In genomic region chr1:115717541-115717940, GRCh38 we compare ENCODE assay signal across 8 cellular contexts. TPM values are rescaled to one million over a fixed set of nuclear protein-coding genes. Genes with fewer than 3 reads are reported as not detected.
DNase-seq lines count a peak whose midpoint lies in the region; ATAC-seq and TF ChIP-seq lines count a peak whose summit lies in the region.

No MANE protein-coding gene starts in this region.

- H3K27ac ChIP-seq in VCaP (no peak overlapping the region), gastroesophageal sphincter (no peak overlapping the region), gastrocnemius medialis (no peak overlapping the region)

- no peak overlapping the region for H3K4me3 ChIP-seq in HAP-1
- H3K4me3 ChIP-seq in gastroesophageal sphincter, result no peak overlapping the region
- no peak overlapping the region for H3K4me3 ChIP-seq in gastrocnemius medialis

- TF ChIP-seq CTCF in VCaP (conservative IDR thresholded peaks at IDR 0.05), result peak; percentile 27; the same call in 1 of the 2 replicates
- peak; percentile 48 to 80 (median 76) for TF ChIP-seq CTCF in gastroesophageal sphincter (IDR thresholded peaks at IDR 0.05)
- TF ChIP-seq CTCF in gastrocnemius medialis (IDR thresholded peaks at IDR 0.05 in 4 of 5, conservative IDR thresholded peaks at IDR 0.05 in 1 of 5), result peak; percentile 53 to 78 (median 72)

- WGBS in gastroesophageal sphincter (ENCODE audit: low coverage in 1 of 2), 2 donors, result 0 to 44% methylated on average over 1 to 5 of the region's 5 CpGs

- peaks cover 6% of the 10 kb centered on the region for H3K4me1 ChIP-seq in HAP-1
- no peaks in the 10 kb centered on the region for H3K4me1 ChIP-seq in gastroesophageal sphincter
- H3K4me1 ChIP-seq in gastrocnemius medialis, result no peaks in the 10 kb centered on the region

- H3K27me3 ChIP-seq in HAP-1 (ENCODE audit: low read depth), result no peaks in the 10 kb centered on the region
- H3K27me3 ChIP-seq in gastroesophageal sphincter, result no peaks in the 10 kb centered on the region
- no peaks in the 10 kb centered on the region for H3K27me3 ChIP-seq in gastrocnemius medialis

- TF ChIP-seq EP300 in gastroesophageal sphincter (IDR thresholded peaks at IDR 0.05), result no peak

- DNase-seq in Caki2 (ENCODE audit: low read depth) (peak; percentile 30), HAP-1 (ENCODE audit: low spot score in 2 of 2) (peak; percentile 31 to 68), gastrocnemius medialis (peak; percentile 20 to 63), amniotic stem cell (lab: John Stamatoyannopoulos, UW) (no peak), dedifferentiated amniotic fluid mesenchymal stem cell (ENCODE audit: extremely low spot score) (no peak)

- ATAC-seq in gastroesophageal sphincter, result peak; percentile 52
- peak; percentile 59 to 78 for ATAC-seq in gastrocnemius medialis
- ATAC-seq in GM19328 (IDR thresholded peaks at IDR 0.05; ENCODE audit: unreplicated experiment), result no peak

- intact Hi-C loops in gastrocnemius medialis (cut with DNase I; ENCODE audit: low total_unique reads), result loop anchor here (1.0 kb wide), 1 partner anchor 55 kb away; no protein-coding TSS in a partner anchor

- in situ Hi-C loops in Caki2 (cut with HindIII; ENCODE audit: low pct_unique_long_range_greater_than_20kb, low sequenced_read_pairs) (no loop called here), HAP-1 (cut with MboI; ENCODE audit: low sequenced_read_pairs) (loop anchor here (25.0 kb wide), 1 partner anchor 105 kb away; no protein-coding TSS in a partner anchor), gastrocnemius medialis (cut with MboI; ENCODE audit: low sequenced_read_pairs in 4 of 4) (loop anchor here (5.0 kb wide), 1 partner anchor 55 kb away; no protein-coding TSS in a partner anchor)

- no peak for TF ChIP-seq POLR2A in gastroesophageal sphincter (IDR thresholded peaks at IDR 0.05)
- TF ChIP-seq POLR2A in gastrocnemius medialis (IDR thresholded peaks at IDR 0.05), result no peak

- H3K36me3 ChIP-seq in HAP-1 (replicated peaks) (no peaks in the 10 kb centered on the region), gastroesophageal sphincter (peaks cover 0 to 21% of the 10 kb centered on the region in 2 donors), gastrocnemius medialis (no peaks in the 10 kb centered on the region)

- H3K9me3 ChIP-seq in HAP-1 (no peaks in the 10 kb centered on the region), gastroesophageal sphincter (no peaks in the 10 kb centered on the region), gastrocnemius medialis (no peaks in the 10 kb centered on the region)

RNA-seq across cellular contexts. Expression of gene CASQ2, which starts 51.0 kb away (rescaled TPM):
- total RNA-seq in Caki2 (2014; rRNA removed; shearing (Covaris generic); ENCODE audit: low replicate concordance), result not detected in 2 replicates
- 100 to 1,000 TPM in 3 of 4 donors, 10 to 100 TPM in 1; 86.2 to 147 (median 133) TPM for total RNA-seq in gastroesophageal sphincter
- 100 to 1,000 TPM in 1 of 4 donors, 10 to 100 TPM in 3; 16.5 to 207 (median 83.2) TPM for total RNA-seq in gastrocnemius medialis

Comparison
In these comparisons a context has a peak if more than half of its experiments do, and no peak if none do; other contexts are left out.
1. DNase-seq: peak in Caki2 (single experiment), HAP-1 (2 of 2) and gastrocnemius medialis (2 of 2); none in amniotic stem cell (single experiment) and dedifferentiated amniotic fluid mesenchymal stem cell (single experiment).
2. RNA of gene CASQ2, which starts 51.0 kb away (total RNA-seq): 86.2 to 147 TPM in gastroesophageal sphincter and 16.5 to 207 TPM in gastrocnemius medialis; not detected in Caki2; every median in the first group is over 10 times any median in the second.
3. Peak in every context shown above with its lines, with median percentiles within 50 percentile points of each other: CTCF ChIP-seq.